Comparison of ENCODE assay signal across 26 cellular contexts in the genomic region with DNA sequence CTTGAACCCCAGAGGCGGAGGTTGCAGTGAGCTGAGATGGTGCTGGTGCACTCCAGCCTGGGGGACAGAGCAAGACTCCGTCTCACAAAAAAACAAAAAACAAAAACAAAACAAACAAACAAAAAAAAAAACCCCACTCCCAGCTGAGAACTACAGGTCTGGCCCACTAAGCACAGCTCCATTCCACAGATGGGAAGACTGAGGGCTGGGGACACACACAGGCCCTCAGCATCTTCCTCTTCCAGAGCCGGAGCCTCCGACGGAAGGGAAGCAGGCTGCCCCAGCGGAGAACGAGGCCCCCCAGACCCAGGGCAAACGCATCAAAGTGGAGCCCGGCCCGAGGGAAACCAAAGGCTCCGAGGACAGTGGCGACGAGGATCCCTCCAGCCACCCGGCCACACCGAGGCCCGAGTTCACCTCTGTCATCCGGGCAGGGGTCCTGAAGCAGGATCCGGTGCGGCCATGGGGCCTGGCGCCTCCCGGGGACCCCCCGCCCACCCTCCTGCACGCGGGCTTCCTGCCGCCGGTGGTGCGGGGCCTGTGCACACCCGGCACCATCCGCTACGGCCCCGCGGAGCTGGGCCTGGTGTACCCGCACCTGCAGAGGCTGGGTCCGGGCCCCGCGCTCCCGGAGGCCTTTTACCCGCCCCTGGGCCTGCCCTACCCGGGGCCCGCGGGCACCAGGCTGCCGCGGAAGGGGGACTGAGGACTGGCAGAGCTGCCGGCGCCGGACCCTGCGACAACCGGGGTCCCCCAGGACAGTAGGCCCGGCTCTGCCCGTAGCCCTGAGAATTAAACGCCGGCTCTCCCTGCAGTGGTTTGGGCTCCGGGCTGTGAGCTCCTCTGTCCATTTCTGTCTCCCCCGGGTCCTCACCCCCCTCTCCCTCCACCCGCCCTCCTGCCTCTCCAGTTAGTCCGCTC. TPM values are rescaled to one million over a fixed set of nuclear protein-coding genes. Genes with fewer than 3 reads are reported as not detected.
A peak's percentile ranks its signal among the peaks of the same experiment; 100 is the strongest.
DNase-seq lines count a peak whose midpoint lies in the region; ATAC-seq, FAIRE-seq and TF ChIP-seq lines count a peak whose summit lies in the region.
"Had no signal": no experiment of that assay in that cellular context is flagged by ENCODE, and none has a peak within 500 bp of the region (broad histone marks: within the 10 kb centered on the region; RNA-seq: fewer than 3 reads in every experiment).

No MANE protein-coding gene starts in this region.

- H3K27me3 ChIP-seq in HepG2 (ENCODE audit: control insufficient read depth in 1 of 2, insufficient read depth in 2 of 2, low read length in 2 of 2) (no peaks in the 10 kb centered on the region), right lobe of liver (no peaks in the 10 kb centered on the region), testis (no peaks in the 10 kb centered on the region)
- H3K27me3 ChIP-seq: BE2C; BLaER1 treated with 17β-estradiol and CSF1 and Interleukin-3, amounts not matched to agents 10 nM and 100 nM had no signal

- no peaks in the 10 kb centered on the region for H4K20me1 ChIP-seq in HepG2 (ENCODE audit: insufficient read depth, low read length)

- CTCF ChIA-PET in HepG2 (lab: Yijun Ruan, JAX; ENCODE audit: low intra/inter-chr PET ratio, low total read pairs) = no interaction called here

- H3K9me3 ChIP-seq in HepG2 (ENCODE audit: low read length) (no peaks in the 10 kb centered on the region), right lobe of liver (no peaks in the 10 kb centered on the region), testis (no peaks in the 10 kb centered on the region)
- H3K9me3 ChIP-seq: A549, BE2C had no signal

- no peak for TF ChIP-seq RAD21 in HepG2 (CRISPR knock-in tag; IDR thresholded peaks at IDR 0.05)

- POLR2A ChIA-PET in HepG2 (lab: Yijun Ruan, JAX) = interaction anchor here (1.1 kb wide), 1 partner anchor 182 kb away, joined by 3 read pairs; no protein-coding TSS in a partner anchor

- TF ChIP-seq EP300 in HepG2 (IDR thresholded peaks at IDR 0.05; ENCODE audit: low read depth in 2 of 2, low read length in 2 of 2) (no peak), HepG2 (CRISPR knock-in tag; IDR thresholded peaks at IDR 0.05; ENCODE audit: borderline replicate concordance) (no peak)

- no peak for TF ChIP-seq POLR2A in HepG2 (IDR thresholded peaks at IDR 0.05; ENCODE audit: insufficient read depth in 1 of 2, low read depth in 2 of 2, low read length in 2 of 2)
- no peak for TF ChIP-seq POLR2A in right lobe of liver (IDR thresholded peaks at IDR 0.05)
- TF ChIP-seq POLR2A in testis (IDR thresholded peaks at IDR 0.05) = no peak

- intact Hi-C loops in HepG2 (cut with micrococcal nuclease; ENCODE audit: unreplicated experiment) = no loop called here
- intact Hi-C loops in right lobe of liver (cut with DNase I) = no loop called here
- intact Hi-C loops in testis (cut with DNase I; ENCODE audit: low total_unique reads) = no loop called here

- no peak overlapping the region for H3K4me3 ChIP-seq in HepG2 (replicated peaks in 1 of 3; ENCODE audit: insufficient read depth in 1 of 3, low read depth in 2 of 3, low read length in 3 of 3)
- no peak overlapping the region for H3K4me3 ChIP-seq in right lobe of liver
- peak overlapping the region; percentile 4 to 24 for H3K4me3 ChIP-seq in testis
- H3K4me3 ChIP-seq: A549; BLaER1 treated with 17β-estradiol and CSF1 and Interleukin-3, amounts not matched to agents 10 nM and 100 nM; GM12878; GM23248 had no signal

- DNase-seq in HepG2 (ENCODE audit: low spot score) = no peak
- no peak for DNase-seq in right lobe of liver
- peak; percentile 46 for DNase-seq in islet precursor cell
- DNase-seq in testis = no peak
- no peak for DNase-seq in activated CD4-positive, CD25-positive, alpha-beta regulatory T cell (lab: John Stamatoyannopoulos, UW)
- DNase-seq: 8988T; ACHN; AML-193; BE2C; CD4-positive, alpha-beta T cell; CD8-positive, alpha-beta memory T cell; DMS 273 treated with DMSO at 0.1 percent for 48 hours; DMS79; EL; GDM1; GM23248; H7 had no signal

- no peak overlapping the region for H3K4me2 ChIP-seq in HepG2 (ENCODE audit: low read depth, low read length)
- H3K4me2 ChIP-seq: A549 had no signal

- H3K27ac ChIP-seq in HepG2 (ENCODE audit: extremely low read length, insufficient read depth, low read length) (no peak overlapping the region), right lobe of liver (no peak overlapping the region), testis (no peak overlapping the region)
- H3K27ac ChIP-seq: A549; BLaER1 treated with 17β-estradiol and CSF1 and Interleukin-3, amounts not matched to agents 10 nM and 100 nM; GM23248 had no signal

- no TSS peak for BruUV-seq in HepG2 (replicated peaks; lab: Mats Ljungman, UMichigan)

- 96% methylated on average over 10 of the region's 56 CpGs for WGBS in HepG2 (ENCODE audit: low lambda C conversion rate)
- 95% methylated on average over 7 of the region's 56 CpGs for WGBS in right lobe of liver (ENCODE audit: insufficient coverage, low coverage, low lambda C conversion rate, missing lambda C conversion rate)
- 64 to 80% methylated on average over 13 to 50 of the region's 56 CpGs for WGBS in testis, 2 donors

- in situ Hi-C loops in HepG2 (cut with HindIII; ENCODE audit: extremely low pct_ligation_motif_present, low pct_unique_long_range_greater_than_20kb) = no loop called here

- H3K4me1 ChIP-seq in HepG2 (ENCODE audit: insufficient read depth, low read length) (peaks cover 15% of the 10 kb centered on the region), right lobe of liver (no peaks in the 10 kb centered on the region), testis (no peaks in the 10 kb centered on the region)
- H3K4me1 ChIP-seq: BE2C had no signal

- H3K36me3 ChIP-seq in HepG2 (replicated peaks in 1 of 2; ENCODE audit: control insufficient read depth in 1 of 2, insufficient read depth in 2 of 2, low read length in 2 of 2) = no peaks in the 10 kb centered on the region
- H3K36me3 ChIP-seq in right lobe of liver = no peaks in the 10 kb centered on the region
- no peaks in the 10 kb centered on the region for H3K36me3 ChIP-seq in testis (ENCODE audit: low read depth, missing control alignments)
- H3K36me3 ChIP-seq: BE2C had no signal

- no peak overlapping the region for H3K9ac ChIP-seq in HepG2 (ENCODE audit: insufficient read depth, low read depth, low read length)
- H3K9ac ChIP-seq: BLaER1 treated with 17β-estradiol and CSF1 and Interleukin-3, amounts not matched to agents 10 nM and 100 nM; GM23248 had no signal

- no peak for FAIRE-seq in HepG2 (lab: Jason Lieb, UNC)
- FAIRE-seq: A549, D721Med, GM12878, GM19239, H1 had no signal

- no peak overlapping the region for H2AFZ ChIP-seq in HepG2 (ENCODE audit: low read length)
- H2AFZ ChIP-seq: GM23248 had no signal

- ATAC-seq in HepG2 (no peak), right lobe of liver (no peak), HG02970 (IDR thresholded peaks at IDR 0.05; ENCODE audit: low FRiP score, unreplicated experiment) (no peak)
- ATAC-seq: A549, GM12878, HCT116 had no signal

- TF ChIP-seq CTCF in HepG2 (CRISPR knock-in tag; IDR thresholded peaks at IDR 0.05) (no peak), right lobe of liver (IDR thresholded peaks at IDR 0.05) (no peak), testis (IDR thresholded peaks at IDR 0.05) (no peak)

- peaks cover 3% of the 10 kb centered on the region for H3K79me2 ChIP-seq in HepG2 (ENCODE audit: insufficient read depth, low read length)

RNA-seq across cellular contexts. Expression of a gene that starts 3.2 kb away (rescaled TPM):
- 18.0 and 26.7 TPM in 2 replicates for total RNA-seq in HepG2 (2016; rRNA removed; fragmentation: Illumina TruSeq; extraction: Trizol)
- total RNA-seq in HepG2 (2016; cell fraction: cytosol; rRNA removed; fragmentation: Illumina TruSeq; extraction: Trizol; ENCODE audit: low read depth) = 44.8 and 45.5 TPM in 2 replicates
- total RNA-seq in HepG2 (2016; cell fraction: insoluble cytoplasmic fraction; rRNA removed; fragmentation: Illumina TruSeq; extraction: Trizol) = 18.4 and 20.4 TPM in 2 replicates
- 36.3 and 50.1 TPM in 2 replicates for total RNA-seq in HepG2 (2016; cell fraction: membrane; rRNA removed; fragmentation: Illumina TruSeq; extraction: Trizol)
- total RNA-seq in HepG2 (2016; cell fraction: nucleus; rRNA removed; fragmentation: Illumina TruSeq; extraction: Trizol) = 6.1 and 8.2 TPM in 2 replicates
- 5.2 and 7.0 TPM in 2 replicates for polyA plus RNA-seq in HepG2 (2011; rRNA removed)
- polyA plus RNA-seq in HepG2 (2011; cell fraction: cytosol; rRNA removed) = 9.2 and 27.5 TPM in 2 replicates
- 8.8 and 9.4 TPM in 2 replicates for polyA plus RNA-seq in HepG2 (2011; cell fraction: nucleus; rRNA removed)
- polyA plus RNA-seq in HepG2 (2012) = 2.5 and 4.4 TPM in 2 replicates
- 46.7 and 50.4 TPM in 2 replicates for polyA plus RNA-seq in HepG2 (2016; cell fraction: cytosol; fragmentation: Illumina TruSeq; extraction: Trizol; ENCODE audit: low read depth)
- 13.9 and 21.8 TPM in 2 replicates for polyA plus RNA-seq in HepG2 (2016; cell fraction: insoluble cytoplasmic fraction; fragmentation: Illumina TruSeq; extraction: Trizol; ENCODE audit: low read depth)
- polyA plus RNA-seq in HepG2 (2016; cell fraction: membrane; fragmentation: Illumina TruSeq; extraction: Trizol; ENCODE audit: low read depth) = 29.2 and 30.8 TPM in 2 replicates
- polyA plus RNA-seq in HepG2 (2016; cell fraction: nucleus; fragmentation: Illumina TruSeq; extraction: Trizol; ENCODE audit: insufficient read depth, low read depth) = 13.4 and 18.2 TPM in 2 replicates
- 9.5 and 9.9 TPM in 2 replicates for polyA minus RNA-seq in HepG2 (2011; rRNA and poly(A)+ RNA removed; ENCODE audit: low replicate concordance)
- 3.5 and 4.8 TPM in 2 replicates for polyA minus RNA-seq in HepG2 (2011; cell fraction: cytosol; rRNA and poly(A)+ RNA removed)
- polyA minus RNA-seq in HepG2 (2011; cell fraction: nucleus; rRNA and poly(A)+ RNA removed) = 1.1 and 2.2 TPM in 2 replicates
- total RNA-seq in right lobe of liver = 10 to 100 TPM; 12.3 to 37.0 (median 17.2) TPM
- 10 to 100 TPM; 28.1 to 28.7 TPM for total RNA-seq in testis
- 7.1 TPM for polyA plus RNA-seq in testis (ENCODE audit: insufficient read depth, low read depth, low replicate concordance)

RNA-seq across cellular contexts. Expression of a gene that starts 25.6 kb away (rescaled TPM):
- total RNA-seq in HepG2 (2016; rRNA removed; fragmentation: Illumina TruSeq; extraction: Trizol) = 0.29 and 0.35 TPM in 2 replicates
- total RNA-seq in HepG2 (2016; cell fraction: cytosol; rRNA removed; fragmentation: Illumina TruSeq; extraction: Trizol; ENCODE audit: low read depth) = 0.26 and 0.51 TPM in 2 replicates
- 0.16 and 0.30 TPM in 2 replicates for total RNA-seq in HepG2 (2016; cell fraction: insoluble cytoplasmic fraction; rRNA removed; fragmentation: Illumina TruSeq; extraction: Trizol)
- 0.59 and 0.76 TPM in 2 replicates for total RNA-seq in HepG2 (2016; cell fraction: membrane; rRNA removed; fragmentation: Illumina TruSeq; extraction: Trizol)
- total RNA-seq in HepG2 (2016; cell fraction: nucleus; rRNA removed; fragmentation: Illumina TruSeq; extraction: Trizol) = not detected in 2 replicates
- polyA plus RNA-seq in HepG2 (2011; rRNA removed) = 2.9 and 3.9 TPM in 2 replicates
- polyA plus RNA-seq in HepG2 (2011; cell fraction: cytosol; rRNA removed) = 2.3 and 4.0 TPM in 2 replicates
- polyA plus RNA-seq in HepG2 (2011; cell fraction: nucleus; rRNA removed) = 13.1 and 15.5 TPM in 2 replicates
- polyA plus RNA-seq in HepG2 (2012) = 1.2 and 2.2 TPM in 2 replicates
- polyA plus RNA-seq in HepG2 (2016; cell fraction: cytosol; fragmentation: Illumina TruSeq; extraction: Trizol; ENCODE audit: low read depth) = 0.76 and 1.1 TPM in 2 replicates
- polyA plus RNA-seq in HepG2 (2016; cell fraction: insoluble cytoplasmic fraction; fragmentation: Illumina TruSeq; extraction: Trizol; ENCODE audit: low read depth) = 0.19 and 0.53 TPM in 2 replicates
- polyA plus RNA-seq in HepG2 (2016; cell fraction: membrane; fragmentation: Illumina TruSeq; extraction: Trizol; ENCODE audit: low read depth) = 0.69 and 1.1 TPM in 2 replicates
- 1.2 TPM in 1 of 2 replicates, not detected in the other for polyA plus RNA-seq in HepG2 (2016; cell fraction: nucleus; fragmentation: Illumina TruSeq; extraction: Trizol; ENCODE audit: insufficient read depth, low read depth)
- polyA minus RNA-seq in HepG2 (2011; rRNA and poly(A)+ RNA removed; ENCODE audit: low replicate concordance) = 0.70 and 4.4 TPM in 2 replicates
- 1.1 and 2.8 TPM in 2 replicates for polyA minus RNA-seq in HepG2 (2011; cell fraction: cytosol; rRNA and poly(A)+ RNA removed)
- 0.99 and 1.8 TPM in 2 replicates for polyA minus RNA-seq in HepG2 (2011; cell fraction: nucleus; rRNA and poly(A)+ RNA removed)
- 1 to 10 TPM in 2 of 6 experiments, not detected in 4; 1.3 to 1.7 TPM for total RNA-seq in right lobe of liver
- 1 to 10 TPM; 1.1 to 2.5 TPM for total RNA-seq in testis
- polyA plus RNA-seq in testis (ENCODE audit: insufficient read depth, low read depth, low replicate concordance) = 1.1 TPM
- polyA plus RNA-seq: CD14-positive monocyte; CD8-positive, alpha-beta memory T cell had no signal

Comparison
In these comparisons a context has a peak if more than half of its experiments do, and no peak if none do; other contexts are left out.
1. H3K4me3 ChIP-seq: peak in testis (2 of 2); none in HepG2 (0 of 3) and right lobe of liver (0 of 3).